ENCODE assay signal across 12 cellular contexts in genomic region chr3:29285356-29286070, GRCh38. TPM values are rescaled to one million over a fixed set of nuclear protein-coding genes. Genes with fewer than 3 reads are reported as not detected.
DNase-seq lines count a peak whose midpoint lies in the region; FAIRE-seq and TF ChIP-seq lines count a peak whose summit lies in the region.
"Had no signal": no experiment of that assay in that cellular context is flagged by ENCODE, and none has a peak within 500 bp of the region (broad histone marks: within the 10 kb centered on the region; RNA-seq: fewer than 3 reads in every experiment).

No MANE protein-coding gene starts in this region.

- H2AFZ ChIP-seq in astrocyte (ENCODE audit: low read depth, low read length) = no peak overlapping the region

- H3K27me3 ChIP-seq in astrocyte (ENCODE audit: insufficient read depth, low read length) (no peaks in the 10 kb centered on the region), thymus (ENCODE audit: control insufficient read depth, insufficient read depth) (no peaks in the 10 kb centered on the region), colonic mucosa (no peaks in the 10 kb centered on the region)

- H3K9me3 Mint-ChIP-seq in astrocyte (ENCODE audit: unreplicated experiment) = no peaks in the 10 kb centered on the region
- H3K9me3 Mint-ChIP-seq: stimulated activated effector memory CD8-positive, alpha-beta T cell treated with anti-CD3 and anti-CD28 coated beads, Interleukin-12 subunit alpha, Interleukin-12 subunit beta, amount 100 ng/mL, for 72 hours had no signal

- peaks cover 5% of the 10 kb centered on the region for H4K20me1 ChIP-seq in astrocyte (ENCODE audit: insufficient read depth, low read length)

- no peaks in the 10 kb centered on the region for H3K9me3 ChIP-seq in astrocyte (ENCODE audit: insufficient read depth, low read depth, low read length)
- H3K9me3 ChIP-seq in kidney (ENCODE audit: control insufficient read depth in 1 of 2, low read length in 2 of 2) = no peaks in the 10 kb centered on the region
- H3K9me3 ChIP-seq in thymus (ENCODE audit: control insufficient read depth) = no peaks in the 10 kb centered on the region
- H3K9me3 ChIP-seq in colonic mucosa = no peaks in the 10 kb centered on the region

- intact Hi-C loops in kidney (cut with DNase I) = no loop called here
- intact Hi-C loops in colonic mucosa (cut with DNase I) = no loop called here

- H3K9ac ChIP-seq in astrocyte (ENCODE audit: low read length) (peak overlapping the region; percentile 59), kidney (ENCODE audit: low read length in 2 of 2) (peak overlapping the region in 1 of 2 donors; percentile 52), colonic mucosa (ENCODE audit: low read depth in 2 of 2, low read length in 2 of 2) (peak overlapping the region in 1 of 2 donors; percentile 49)

- 63% methylated on average over 5 of the region's 5 CpGs for WGBS in thymus

- peak; percentile 47 for DNase-seq in NCI-H2171 treated with DMSO at 0.1 percent for 48 hours (lab: John Stamatoyannopoulos, UW)
- no peak for DNase-seq in NCI-H2171 (lab: John Stamatoyannopoulos, UW)
- peak; percentile 22 for DNase-seq in astrocyte (ENCODE audit: low read depth)
- no peak for DNase-seq in kidney
- no peak for DNase-seq in colonic mucosa
- no peak for DNase-seq in activated CD4-positive, alpha-beta T cell treated with anti-CD3 and anti-CD28 coated beads for 4 hours
- no peak for DNase-seq in DMS53 (lab: John Stamatoyannopoulos, UW)
- DNase-seq: activated naive CD4-positive, alpha-beta T cell had no signal

- H3K4me1 ChIP-seq in astrocyte (ENCODE audit: insufficient read depth, low read length) (peaks cover 6% of the 10 kb centered on the region), kidney (ENCODE audit: control insufficient read depth in 1 of 2, insufficient read depth in 1 of 2, low read depth in 1 of 2, low read length in 2 of 2) (peaks cover 0 to 2% of the 10 kb centered on the region in 2 donors), thymus (ENCODE audit: control insufficient read depth, insufficient read depth, low read length) (no peaks in the 10 kb centered on the region), colonic mucosa (no peaks in the 10 kb centered on the region)

- peak overlapping the region; percentile 17 for H3K4me3 Mint-ChIP-seq in astrocyte (ENCODE audit: unreplicated experiment)
- H3K4me3 Mint-ChIP-seq: stimulated activated effector memory CD8-positive, alpha-beta T cell treated with anti-CD3 and anti-CD28 coated beads, Interleukin-12 subunit alpha, Interleukin-12 subunit beta, amount 100 ng/mL, for 72 hours had no signal

- H3K79me2 ChIP-seq in astrocyte (ENCODE audit: insufficient read depth, low read length) = peaks cover 94% of the 10 kb centered on the region

- peak; percentile 54 for FAIRE-seq in astrocyte (lab: Jason Lieb, UNC)
- no peak for FAIRE-seq in kidney (lab: Jason Lieb, UNC)
- FAIRE-seq: A204.1, K562 had no signal

- H3K4me3 ChIP-seq in astrocyte (ENCODE audit: insufficient read depth, low read depth, low read length) (peak overlapping the region; percentile 17), kidney (ENCODE audit: low read length in 2 of 2) (peak overlapping the region; percentile 56 to 60), thymus (ENCODE audit: low read length) (no peak overlapping the region), colonic mucosa (no peak overlapping the region)
- H3K4me3 ChIP-seq: K562 had no signal

- H3K4me1 Mint-ChIP-seq in astrocyte (ENCODE audit: low read depth, unreplicated experiment) = peaks cover 22% of the 10 kb centered on the region

- no peak overlapping the region for H3K27ac Mint-ChIP-seq in astrocyte (ENCODE audit: unreplicated experiment)
- H3K27ac Mint-ChIP-seq: stimulated activated effector memory CD8-positive, alpha-beta T cell treated with anti-CD3 and anti-CD28 coated beads, Interleukin-12 subunit alpha, Interleukin-12 subunit beta, amount 100 ng/mL, for 72 hours had no signal

- H3K36me3 ChIP-seq in astrocyte (ENCODE audit: insufficient read depth, low read length) (no peaks in the 10 kb centered on the region), kidney (ENCODE audit: control insufficient read depth in 1 of 2, insufficient read depth in 2 of 2, low read length in 2 of 2) (no peaks in the 10 kb centered on the region), thymus (ENCODE audit: control insufficient read depth, insufficient read depth) (no peaks in the 10 kb centered on the region), colonic mucosa (no peaks in the 10 kb centered on the region)

- H3K27me3 Mint-ChIP-seq in astrocyte (ENCODE audit: low read depth, unreplicated experiment) = no peaks in the 10 kb centered on the region

- H3K4me2 ChIP-seq in astrocyte (ENCODE audit: low read length) = peak overlapping the region; percentile 84

- TF ChIP-seq CTCF in astrocyte (IDR thresholded peaks at IDR 0.05; ENCODE audit: insufficient read depth, low read depth, low read length) (no peak), kidney (IDR thresholded peaks at IDR 0.05; ENCODE audit: borderline replicate concordance, extremely low read depth, insufficient read depth) (no peak), colonic mucosa (IDR thresholded peaks at IDR 0.05) (no peak)

- H3K36me3 Mint-ChIP-seq in astrocyte (ENCODE audit: low read depth, unreplicated experiment) = no peaks in the 10 kb centered on the region
- H3K36me3 Mint-ChIP-seq: stimulated activated effector memory CD8-positive, alpha-beta T cell treated with anti-CD3 and anti-CD28 coated beads, Interleukin-12 subunit alpha, Interleukin-12 subunit beta, amount 100 ng/mL, for 72 hours had no signal

- H3K27ac ChIP-seq in astrocyte (ENCODE audit: low read depth, low read length) (peak overlapping the region; percentile 38), kidney (ENCODE audit: low read depth in 2 of 2, low read length in 2 of 2) (peak overlapping the region; percentile 53 to 70), thymus (ENCODE audit: low read depth) (peak overlapping the region; percentile 76), colonic mucosa (no peak overlapping the region)

RNA-seq across cellular contexts. Expression of gene RBMS3, which starts 4.6 kb away (rescaled TPM):
- total RNA-seq in astrocyte (32.3 and 33.0 TPM in 2 replicates), kidney (48.8 TPM), colonic mucosa (1 to 10 TPM; 2.8 to 9.6 TPM)
- polyA plus RNA-seq in kidney (ENCODE audit: insufficient read depth, low read depth, low replicate concordance) (3.2 TPM), thymus (12.8 TPM)
- polyA plus RNA-seq: K562 had no signal

Comparison
In these comparisons a context has a peak if more than half of its experiments do, and no peak if none do; other contexts are left out.
1. DNase-seq: peak in NCI-H2171 treated with DMSO at 0.1 percent for 48 hours (single experiment) and astrocyte (single experiment); none in NCI-H2171 (single experiment), kidney (single experiment), colonic mucosa (single experiment), activated CD4-positive, alpha-beta T cell treated with anti-CD3 and anti-CD28 coated beads for 4 hours (0 of 2) and DMS53 (single experiment).
2. H3K4me3 ChIP-seq: peak in astrocyte (single experiment) and kidney (2 of 2); none in thymus (single experiment) and colonic mucosa (single experiment).